8 cellular contexts compared by ENCODE assay signal in the genomic region with DNA sequence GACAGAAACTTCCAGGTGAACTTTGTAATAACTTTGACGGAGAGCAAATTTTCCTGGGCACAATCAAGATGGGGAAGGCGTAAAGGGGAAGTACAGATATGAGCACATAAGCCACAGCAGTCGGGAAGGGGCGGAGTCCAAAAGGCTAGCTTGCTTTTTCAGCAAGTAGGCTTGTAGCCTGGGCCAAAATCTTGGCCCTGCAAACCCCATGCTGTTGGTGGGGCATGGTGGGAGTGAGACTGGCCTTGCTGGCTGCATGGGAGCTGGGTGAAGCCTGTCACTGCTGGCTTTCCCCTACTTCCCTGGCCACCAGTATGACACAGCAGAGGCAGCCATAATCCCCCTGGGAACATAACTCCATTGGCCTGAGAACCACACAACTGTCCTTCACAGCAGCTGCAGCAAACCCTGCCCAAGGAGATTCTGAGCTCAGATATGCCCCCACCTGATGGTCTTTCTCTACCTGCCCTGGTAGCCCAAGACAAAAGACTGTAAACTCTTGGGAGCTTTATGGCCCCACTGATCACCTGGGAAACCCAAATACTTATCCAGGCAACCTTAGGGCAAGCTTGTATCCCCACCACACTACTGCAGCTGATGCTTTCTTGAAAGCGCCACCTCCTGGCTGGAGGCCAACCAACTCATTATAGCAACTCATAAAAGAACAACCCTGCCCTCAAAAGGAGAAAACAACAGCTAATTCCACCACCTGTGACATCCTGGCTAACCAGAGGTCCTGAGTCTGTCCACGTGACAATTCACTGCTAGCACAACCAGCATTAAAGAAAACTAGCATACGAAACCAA. TPM values are rescaled to one million over a fixed set of nuclear protein-coding genes. Genes with fewer than 3 reads are reported as not detected.
DNase-seq lines count a peak whose midpoint lies in the region; ATAC-seq, FAIRE-seq and TF ChIP-seq lines count a peak whose summit lies in the region.

No MANE protein-coding gene starts in this region.

- no peak for TF ChIP-seq CTCF in glutamatergic neuron (IDR thresholded peaks at IDR 0.05; ENCODE audit: partially characterized antibody, unreplicated experiment)

- peaks cover 5% of the 10 kb centered on the region for H3K4me1 ChIP-seq in CD8-positive, alpha-beta memory T cell (ENCODE audit: insufficient read depth, low read length)
- no peaks in the 10 kb centered on the region for H3K4me1 ChIP-seq in effector memory CD4-positive, alpha-beta T cell (ENCODE audit: control insufficient read depth, insufficient read depth, low read length, poor library complexity, severe bottlenecking)

- peaks cover 38 to 92% (median 41%) of the 10 kb centered on the region in 3 donors for H3K36me3 Mint-ChIP-seq in CD8-positive, alpha-beta memory T cell
- H3K36me3 Mint-ChIP-seq in glutamatergic neuron (ENCODE audit: unreplicated experiment), result peaks cover 13% of the 10 kb centered on the region

- H3K36me3 ChIP-seq in CD8-positive, alpha-beta memory T cell (ENCODE audit: insufficient read depth, low read length), result peaks cover 39% of the 10 kb centered on the region
- peaks cover 44% of the 10 kb centered on the region for H3K36me3 ChIP-seq in effector memory CD4-positive, alpha-beta T cell (ENCODE audit: control insufficient read depth, insufficient read depth, low read length)

- H3K4me3 ChIP-seq in CD8-positive, alpha-beta memory T cell (ENCODE audit: low read length), result no peak overlapping the region
- H3K4me3 ChIP-seq in effector memory CD4-positive, alpha-beta T cell (ENCODE audit: insufficient read depth, low read depth, low read length, poor library complexity, severe bottlenecking), result no peak overlapping the region

- no peaks in the 10 kb centered on the region for H3K27me3 Mint-ChIP-seq in CD8-positive, alpha-beta memory T cell
- no peaks in the 10 kb centered on the region for H3K27me3 Mint-ChIP-seq in glutamatergic neuron (ENCODE audit: unreplicated experiment)
- no peaks in the 10 kb centered on the region for H3K27me3 Mint-ChIP-seq in stimulated activated naive CD8-positive, alpha-beta T cell treated with anti-CD3 and anti-CD28 coated beads, Interleukin-15, amount 100 ng/mL, for 72 hours

- H3K27ac Mint-ChIP-seq in CD8-positive, alpha-beta memory T cell, result peak overlapping the region in 5 of 8 donors; percentile 7 to 69 (median 49)
- peak overlapping the region; percentile 28 for H3K27ac Mint-ChIP-seq in glutamatergic neuron (ENCODE audit: unreplicated experiment)
- peak overlapping the region; percentile 68 to 82 for H3K27ac Mint-ChIP-seq in stimulated activated naive CD8-positive, alpha-beta T cell treated with anti-CD3 and anti-CD28 coated beads, Interleukin-15, amount 100 ng/mL, for 72 hours

- no peaks in the 10 kb centered on the region for H3K9me3 ChIP-seq in CD8-positive, alpha-beta memory T cell (ENCODE audit: low read length)
- H3K9me3 ChIP-seq in effector memory CD4-positive, alpha-beta T cell (ENCODE audit: control insufficient read depth, low read length), result no peaks in the 10 kb centered on the region

- H3K4me1 Mint-ChIP-seq in CD8-positive, alpha-beta memory T cell, result peaks cover 33 to 57% (median 54%) of the 10 kb centered on the region in 3 donors
- H3K4me1 Mint-ChIP-seq in glutamatergic neuron (ENCODE audit: low read depth, unreplicated experiment), result no peaks in the 10 kb centered on the region
- peaks cover 60% of the 10 kb centered on the region for H3K4me1 Mint-ChIP-seq in stimulated activated naive CD8-positive, alpha-beta T cell treated with anti-CD3 and anti-CD28 coated beads, Interleukin-15, amount 100 ng/mL, for 72 hours

- no peaks in the 10 kb centered on the region for H3K27me3 ChIP-seq in CD8-positive, alpha-beta memory T cell (ENCODE audit: insufficient read depth, low read length, poor library complexity, severe bottlenecking)
- H3K27me3 ChIP-seq in effector memory CD4-positive, alpha-beta T cell (replicated peaks; ENCODE audit: control insufficient read depth, insufficient read depth, low read length, poor library complexity, severe bottlenecking), result no peaks in the 10 kb centered on the region

- no peak for DNase-seq in CD8-positive, alpha-beta memory T cell
- peak; percentile 22 for DNase-seq in NCI-H69 (lab: John Stamatoyannopoulos, UW)
- no peak for DNase-seq in glutamatergic neuron
- peak in 1 of 2 donors; percentile 25 for DNase-seq in stimulated activated naive CD8-positive, alpha-beta T cell treated with anti-CD3 and anti-CD28 coated beads, Interleukin-15, amount 100 ng/mL, for 72 hours
- DNase-seq in effector memory CD4-positive, alpha-beta T cell, result no peak
- DNase-seq in HTR-8/SVneo (ENCODE audit: insufficient read length, low spot score), result no peak

- H3K27ac ChIP-seq in CD8-positive, alpha-beta memory T cell (ENCODE audit: low read depth, low read length), result peak overlapping the region; percentile 45
- H3K27ac ChIP-seq in effector memory CD4-positive, alpha-beta T cell (ENCODE audit: insufficient read depth, low read length, poor library complexity, severe bottlenecking), result no peak overlapping the region

- peaks cover 0 to 10% (median 4%) of the 10 kb centered on the region in 5 donors for H3K9me3 Mint-ChIP-seq in CD8-positive, alpha-beta memory T cell
- H3K9me3 Mint-ChIP-seq in glutamatergic neuron (ENCODE audit: unreplicated experiment), result peaks cover 4% of the 10 kb centered on the region
- H3K9me3 Mint-ChIP-seq in stimulated activated naive CD8-positive, alpha-beta T cell treated with anti-CD3 and anti-CD28 coated beads, Interleukin-15, amount 100 ng/mL, for 72 hours, result peaks cover 0 to 4% of the 10 kb centered on the region in 2 donors

- POLR2A ChIA-PET in CD8-positive, alpha-beta memory T cell (lab: Charles Lee), result no interaction called here

- H3K4me3 Mint-ChIP-seq in CD8-positive, alpha-beta memory T cell, result no peak overlapping the region
- no peak overlapping the region for H3K4me3 Mint-ChIP-seq in glutamatergic neuron (ENCODE audit: unreplicated experiment)
- no peak overlapping the region for H3K4me3 Mint-ChIP-seq in stimulated activated naive CD8-positive, alpha-beta T cell treated with anti-CD3 and anti-CD28 coated beads, Interleukin-15, amount 100 ng/mL, for 72 hours

- CTCF ChIA-PET in CD8-positive, alpha-beta memory T cell (lab: Charles Lee), result interaction anchor here (1.1 to 1.8 kb wide), 3 partner anchors 34 to 112 kb away, joined by 3 to 4 read pairs (median 3); a partner anchor contains a TSS

- ATAC-seq in GM21381 (IDR thresholded peaks at IDR 0.05; ENCODE audit: unreplicated experiment), result peak; percentile 65
- ATAC-seq in stimulated activated naive CD8-positive, alpha-beta T cell treated with anti-CD3 and anti-CD28 coated beads, Interleukin-15, amount 100 ng/mL, for 72 hours, result peak; percentile 70
- ATAC-seq in GM19455 (IDR thresholded peaks at IDR 0.05; ENCODE audit: unreplicated experiment), result no peak

- FAIRE-seq in HTR-8/SVneo (lab: Jason Lieb, UNC), result no peak

RNA-seq across cellular contexts. Expression of a gene that starts 24.0 kb away (rescaled TPM):
- total RNA-seq in CD8-positive, alpha-beta memory T cell, result 10 to 100 TPM; 37.0 to 39.6 TPM
- 10.4 TPM for polyA plus RNA-seq in CD8-positive, alpha-beta memory T cell
- 92.1 TPM for total RNA-seq in glutamatergic neuron (ENCODE audit: unreplicated experiment)

RNA-seq across cellular contexts. Expression of a gene that starts 33.9 kb away (rescaled TPM):
- 10 to 100 TPM; 72.7 to 73.6 TPM for total RNA-seq in CD8-positive, alpha-beta memory T cell
- polyA plus RNA-seq in CD8-positive, alpha-beta memory T cell, result 68.2 TPM
- total RNA-seq in glutamatergic neuron (ENCODE audit: unreplicated experiment), result 39.3 TPM

RNA-seq across cellular contexts. Expression of a gene that starts 43.8 kb away (rescaled TPM):
- 10 to 100 TPM; 11.8 to 12.7 TPM for total RNA-seq in CD8-positive, alpha-beta memory T cell
- polyA plus RNA-seq in CD8-positive, alpha-beta memory T cell, result 20.8 TPM
- 0.51 TPM for total RNA-seq in glutamatergic neuron (ENCODE audit: unreplicated experiment)
